Comparison of ENCODE assay signal across 23 cellular contexts in genomic region chrX:30144971-30145731, GRCh38.
"Had no signal": no experiment of that assay in that cellular context is flagged by ENCODE, and none has a peak within 500 bp of the region (broad histone marks: within the 10 kb centered on the region; RNA-seq: fewer than 3 reads in every experiment).

No MANE protein-coding gene starts in this region.

- H3K79me2 ChIP-seq: hepatocyte had no signal

- DNase-seq: effector memory CD4-positive, alpha-beta T cell; foreskin keratinocyte; kidney; left cardiac atrium; left ventricle myocardium inferior; lower lobe of right lung; midbrain; nucleus accumbens; ovary; small intestine; stimulated activated CD4-positive, alpha-beta T cell treated with anti-CD3 and anti-CD28 coated beads, Interleukin-12 subunit alpha, Interleukin-12 subunit beta, amount 100 ng/mL, for 4 hours; stimulated activated naive CD8-positive, alpha-beta T cell treated with anti-CD3 and anti-CD28 coated beads, Interleukin-15, Interleukin-2, amounts not matched to agents 100 U/mL and 50 U/mL, for 24 hours; thyroid gland; upper lobe of left lung; uterus had no signal

- H3K4me1 Mint-ChIP-seq: memory B cell; neural progenitor cell; stimulated activated effector memory CD8-positive, alpha-beta T cell treated with anti-CD3 and anti-CD28 coated beads, Interleukin-12 subunit alpha, Interleukin-12 subunit beta, amount 100 ng/mL, for 72 hours had no signal

- H3K27me3 ChIP-seq: foreskin keratinocyte, hepatocyte, neural progenitor cell, ovary, right atrium auricular region, suprapubic skin, thyroid gland, upper lobe of left lung, uterus had no signal

- H3K27ac Mint-ChIP-seq: memory B cell; natural killer cell treated with Interleukin-12 subunit alpha and Interleukin-12 subunit beta and Interleukin-15 and Interleukin-18, amount 100 ng/mL, for 72 hours; neural progenitor cell; stimulated activated effector memory CD8-positive, alpha-beta T cell treated with anti-CD3 and anti-CD28 coated beads, Interleukin-12 subunit alpha, Interleukin-12 subunit beta, amount 100 ng/mL, for 72 hours had no signal

- H3K4me1 ChIP-seq: foreskin keratinocyte, left ventricle myocardium inferior, lower lobe of right lung, neural progenitor cell, right atrium auricular region, suprapubic skin, thyroid gland, upper lobe of left lung, uterus had no signal

- H3K4me3 Mint-ChIP-seq: memory B cell; natural killer cell treated with Interleukin-12 subunit alpha and Interleukin-12 subunit beta and Interleukin-15 and Interleukin-18, amount 100 ng/mL, for 72 hours; neural progenitor cell; stimulated activated effector memory CD8-positive, alpha-beta T cell treated with anti-CD3 and anti-CD28 coated beads, Interleukin-12 subunit alpha, Interleukin-12 subunit beta, amount 100 ng/mL, for 72 hours had no signal

- H3K4me2 ChIP-seq: hepatocyte, neural progenitor cell had no signal

- H3K27ac ChIP-seq: foreskin keratinocyte, hepatocyte, left ventricle myocardium inferior, lower lobe of right lung, neural progenitor cell, ovary, right atrium auricular region, suprapubic skin, thyroid gland, upper lobe of left lung, uterus had no signal

- H3K36me3 ChIP-seq: left ventricle myocardium inferior, lower lobe of right lung, neural progenitor cell, ovary, right atrium auricular region, suprapubic skin, thyroid gland, upper lobe of left lung, uterus had no signal

- H3K36me3 Mint-ChIP-seq: memory B cell; natural killer cell treated with Interleukin-12 subunit alpha and Interleukin-12 subunit beta and Interleukin-15 and Interleukin-18, amount 100 ng/mL, for 72 hours; neural progenitor cell; stimulated activated effector memory CD8-positive, alpha-beta T cell treated with anti-CD3 and anti-CD28 coated beads, Interleukin-12 subunit alpha, Interleukin-12 subunit beta, amount 100 ng/mL, for 72 hours had no signal

- H3K4me3 ChIP-seq: hepatocyte, left ventricle myocardium inferior, lower lobe of right lung, neural progenitor cell, ovary, right atrium auricular region, suprapubic skin, thyroid gland, upper lobe of left lung, uterus had no signal

- H3K9me3 ChIP-seq: left ventricle myocardium inferior, lower lobe of right lung, ovary, right atrium auricular region, suprapubic skin, thyroid gland, upper lobe of left lung, uterus had no signal

- H3K9me3 Mint-ChIP-seq: memory B cell; natural killer cell treated with Interleukin-12 subunit alpha and Interleukin-12 subunit beta and Interleukin-15 and Interleukin-18, amount 100 ng/mL, for 72 hours had no signal

- H3K9ac ChIP-seq: neural progenitor cell had no signal

- H3K27me3 Mint-ChIP-seq: memory B cell; natural killer cell treated with Interleukin-12 subunit alpha and Interleukin-12 subunit beta and Interleukin-15 and Interleukin-18, amount 100 ng/mL, for 72 hours had no signal

- FAIRE-seq: endometrium, kidney, small intestine had no signal

- H2AFZ ChIP-seq: hepatocyte, neural progenitor cell had no signal
